ENCODE assay signal across 1 cellular context in genomic region chrX:129875669-129876068, GRCh38.
TF ChIP-seq lines count a peak whose summit lies in the region.

No MANE protein-coding gene starts in this region.

TF ChIP-seq in HepG2, 621 proteins besides CTCF, POLR2A, EP300 and RAD21:
- TF ChIP-seq EEA1 (CRISPR knock-in tag; IDR thresholded peaks at IDR 0.05; ENCODE audit: borderline replicate concordance) (no peak), KLF9 (CRISPR knock-in tag; IDR thresholded peaks at IDR 0.05; ENCODE audit: low read depth) (no peak), ZNF75D (CRISPR knock-in tag; IDR thresholded peaks at IDR 0.05; ENCODE audit: borderline replicate concordance) (no peak), CSRNP1 (CRISPR knock-in tag; IDR thresholded peaks at IDR 0.05) (no peak), TFDP2 (CRISPR knock-in tag; IDR thresholded peaks at IDR 0.05) (no peak), CBX5 (CRISPR knock-in tag; IDR thresholded peaks at IDR 0.05; ENCODE audit: borderline replicate concordance) (no peak), SNRNP70 (IDR thresholded peaks at IDR 0.05; ENCODE audit: low read depth, low read length) (no peak), ZNF577 (CRISPR knock-in tag; IDR thresholded peaks at IDR 0.05; ENCODE audit: borderline replicate concordance, low read depth) (no peak), NCOR1 (IDR thresholded peaks at IDR 0.05; ENCODE audit: borderline replicate concordance, low read length) (no peak), RBFOX2 (IDR thresholded peaks at IDR 0.05; ENCODE audit: low read depth, low read length) (no peak), TIGD3 (CRISPR knock-in tag; IDR thresholded peaks at IDR 0.05; ENCODE audit: borderline replicate concordance) (no peak), MED13 (CRISPR knock-in tag; IDR thresholded peaks at IDR 0.05) (no peak), KAT8 (CRISPR knock-in tag; IDR thresholded peaks at IDR 0.05) (no peak), ZNF563 (CRISPR knock-in tag; IDR thresholded peaks at IDR 0.05) (no peak), SNAPC5 (CRISPR knock-in tag; IDR thresholded peaks at IDR 0.05; ENCODE audit: borderline replicate concordance) (no peak), MLLT10 (CRISPR knock-in tag; IDR thresholded peaks at IDR 0.05) (no peak), ZNF746 (CRISPR knock-in tag; IDR thresholded peaks at IDR 0.05) (no peak)
